16 cellular contexts compared by ENCODE assay signal in the genomic region with DNA sequence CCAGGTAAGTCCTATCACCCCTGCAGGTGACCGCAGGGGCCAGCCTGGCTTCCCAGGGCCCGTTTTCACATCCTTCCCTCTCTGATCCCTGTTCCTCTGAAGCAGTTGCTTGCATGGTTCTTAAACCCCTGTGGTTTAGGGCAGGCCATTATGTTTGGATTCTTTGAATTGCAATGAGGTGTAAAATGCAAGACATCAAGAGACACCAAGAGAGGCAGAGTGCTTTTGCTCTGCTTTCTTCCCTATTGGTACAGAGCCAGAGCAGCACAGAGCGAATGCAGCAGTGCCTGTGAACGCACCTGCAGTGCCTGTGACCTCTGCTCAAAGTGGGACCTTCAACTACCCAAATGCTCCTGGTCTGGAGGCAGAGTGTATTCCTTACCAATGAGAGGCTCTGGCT. TPM values are rescaled to one million over a fixed set of nuclear protein-coding genes. Genes with fewer than 3 reads are reported as not detected.
DNase-seq lines count a peak whose midpoint lies in the region; ATAC-seq lines count a peak whose summit lies in the region.
"Had no signal": no experiment of that assay in that cellular context is flagged by ENCODE, and none has a peak within 500 bp of the region (broad histone marks: within the 10 kb centered on the region; RNA-seq: fewer than 3 reads in every experiment).

No MANE protein-coding gene starts in this region.

- H2BK15ac ChIP-seq in mesendoderm (replicated peaks; ENCODE audit: low read depth): no peak overlapping the region

- H2BK5ac ChIP-seq in mesendoderm (ENCODE audit: low read length): no peak overlapping the region

- ATAC-seq in GM19351 (IDR thresholded peaks at IDR 0.05; ENCODE audit: unreplicated experiment): no peak
- no peak for ATAC-seq in GM18520 (IDR thresholded peaks at IDR 0.05; ENCODE audit: unreplicated experiment)
- ATAC-seq in GM18517 (IDR thresholded peaks at IDR 0.05; ENCODE audit: unreplicated experiment): no peak
- ATAC-seq: activated CD4-positive, alpha-beta T cell treated with anti-CD3 and anti-CD28 coated beads for 36 hours; activated naive CD8-positive, alpha-beta T cell treated with anti-CD3 and anti-CD28 coated beads, Interleukin-2, amount 50 U/mL, for 24 hours had no signal

- H3K4me2 ChIP-seq in mesendoderm (ENCODE audit: low read length): no peak overlapping the region

- DNase-seq in DMS79 treated with DMSO at 0.1 percent for 48 hours (lab: John Stamatoyannopoulos, UW) (peak; percentile 94), LHCN-M2 (ENCODE audit: low read depth) (peak; percentile 50), astrocyte of the hippocampus (ENCODE audit: low read depth, low spot score) (peak; percentile 63), mesendoderm (peak; percentile 88)
- no peak for DNase-seq in activated naive CD4-positive, alpha-beta T cell treated with anti-CD3 and anti-CD28 coated beads, Interleukin-2, amount 50 U/mL, for 16 hours
- DNase-seq: activated CD4-positive, alpha-beta T cell treated with anti-CD3 and anti-CD28 coated beads for 36 hours; activated naive CD8-positive, alpha-beta T cell treated with anti-CD3 and anti-CD28 coated beads, Interleukin-2, amount 50 U/mL, for 24 hours; CD4-positive, alpha-beta T cell; NCI-H1417 treated with DMSO at 0.1 percent for 48 hours had no signal

- H4K5ac ChIP-seq in mesendoderm (ENCODE audit: low read length): no peak overlapping the region

- no peak overlapping the region for H3K4ac ChIP-seq in mesendoderm (ENCODE audit: low read depth, low read length)

- H3K23ac ChIP-seq in mesendoderm (ENCODE audit: low read length): no peak overlapping the region

- no peak overlapping the region for H3K27ac ChIP-seq in mesendoderm (ENCODE audit: low read depth, low read length)
- H3K27ac ChIP-seq: cardiac muscle cell, right atrium auricular region, RWPE1, vagina had no signal

- H3K18ac ChIP-seq in mesendoderm (ENCODE audit: low read length): no peak overlapping the region

- H3K79me1 ChIP-seq in mesendoderm (ENCODE audit: low read length): no peaks in the 10 kb centered on the region

- WGBS in mesendoderm (ENCODE audit: extremely low coverage, insufficient coverage, low lambda C conversion rate): no CpG with 5 or more reads among the region's 4 CpGs

- H3K4me3 ChIP-seq in mesendoderm (ENCODE audit: low read length): no peak overlapping the region
- H3K4me3 ChIP-seq: cardiac muscle cell, right atrium auricular region, vagina had no signal

- no peaks in the 10 kb centered on the region for H3K79me2 ChIP-seq in mesendoderm (ENCODE audit: control insufficient read depth, insufficient read depth, low read length)

- H2BK120ac ChIP-seq in mesendoderm (ENCODE audit: low read depth, low read length): no peak overlapping the region

- no peak overlapping the region for H4K8ac ChIP-seq in mesendoderm (ENCODE audit: low read depth, low read length)

- H3K56ac ChIP-seq in mesendoderm (ENCODE audit: low read length): no peak overlapping the region

- no peaks in the 10 kb centered on the region for H3K36me3 ChIP-seq in mesendoderm (ENCODE audit: control insufficient read depth, insufficient read depth, low read length)
- H3K36me3 ChIP-seq: cardiac muscle cell, right atrium auricular region, vagina had no signal

- H3K27me3 ChIP-seq in mesendoderm (ENCODE audit: insufficient read depth, low read length, poor library complexity): no peaks in the 10 kb centered on the region
- H3K27me3 ChIP-seq: cardiac muscle cell, right atrium auricular region, vagina had no signal

- no peak overlapping the region for H3K9ac ChIP-seq in mesendoderm (ENCODE audit: low read length)

- H2AK5ac ChIP-seq in mesendoderm (ENCODE audit: low read length): no peak overlapping the region

- H3K4me1 ChIP-seq in mesendoderm (ENCODE audit: control insufficient read depth, low read depth, low read length): no peaks in the 10 kb centered on the region
- H3K4me1 ChIP-seq: vagina had no signal

RNA-seq across cellular contexts. Expression of a gene that starts 7.6 kb away (rescaled TPM):
- total RNA-seq in LHCN-M2 (2014; rRNA removed): 27.8 and 33.4 TPM in 2 replicates
- 3.9 TPM for polyA plus RNA-seq in LHCN-M2 (2012)
- polyA plus RNA-seq in mesendoderm (2013, experiment 1 of 2): 0.10 TPM
- polyA plus RNA-seq in mesendoderm (2013, experiment 2 of 2): 0.27 TPM
- polyA plus RNA-seq: cardiac muscle cell had no signal
